ENCODE assay signal across 1 cellular context in genomic region chr10:29830526-29831512, GRCh38.
TF ChIP-seq lines count a peak whose summit lies in the region.

No MANE protein-coding gene starts in this region.

TF ChIP-seq in HepG2, 621 proteins besides CTCF, POLR2A, EP300 and RAD21 (continued from another document and continues in another):
- no peak for TF ChIP-seq NFAT5 (CRISPR knock-in tag; IDR thresholded peaks at IDR 0.05)
- no peak for TF ChIP-seq MZF1 (CRISPR knock-in tag; IDR thresholded peaks at IDR 0.05; ENCODE audit: borderline replicate concordance)
- TF ChIP-seq ZFAT (CRISPR knock-in tag; conservative IDR thresholded peaks at IDR 0.05) = no peak
- TF ChIP-seq CBX1 (IDR thresholded peaks at IDR 0.05; ENCODE audit: low read depth) = no peak
- no peak for TF ChIP-seq PHB2 (IDR thresholded peaks at IDR 0.05; ENCODE audit: partially characterized antibody)
- TF ChIP-seq PHF20 (CRISPR knock-in tag; IDR thresholded peaks at IDR 0.05) = no peak
- no peak for TF ChIP-seq NR2F2 (IDR thresholded peaks at IDR 0.05; ENCODE audit: borderline replicate concordance, low read depth)
- no peak for TF ChIP-seq TMF1 (CRISPR knock-in tag; IDR thresholded peaks at IDR 0.05; ENCODE audit: low read depth)
- TF ChIP-seq SMARCE1 (IDR thresholded peaks at IDR 0.05; ENCODE audit: borderline replicate concordance) = no peak
- no peak for TF ChIP-seq STAT5B (CRISPR knock-in tag; IDR thresholded peaks at IDR 0.05)
- no peak for TF ChIP-seq CERS6 (CRISPR knock-in tag; IDR thresholded peaks at IDR 0.05)
- TF ChIP-seq MED13 (CRISPR knock-in tag; IDR thresholded peaks at IDR 0.05) = no peak
- no peak for TF ChIP-seq TOPORS (CRISPR knock-in tag; IDR thresholded peaks at IDR 0.05)
- no peak for TF ChIP-seq CHCHD3 (CRISPR knock-in tag; IDR thresholded peaks at IDR 0.05)
- no peak for TF ChIP-seq ZNF761 (CRISPR knock-in tag; conservative IDR thresholded peaks at IDR 0.05)
- TF ChIP-seq NFYB (CRISPR knock-in tag; IDR thresholded peaks at IDR 0.05) = no peak
- TF ChIP-seq SYNCRIP (IDR thresholded peaks at IDR 0.05; ENCODE audit: insufficient read depth, low read depth, low read length) = no peak
- no peak for TF ChIP-seq ZNF772 (CRISPR knock-in tag; IDR thresholded peaks at IDR 0.05)
- TF ChIP-seq ATM (IDR thresholded peaks at IDR 0.05; ENCODE audit: borderline replicate concordance) = no peak
- TF ChIP-seq ZNF136 (CRISPR knock-in tag; IDR thresholded peaks at IDR 0.05; ENCODE audit: low read depth) = no peak
- 0 out of 2 replicates have a peak, but pooled peaks have one; percentile 39 for TF ChIP-seq KAT2B (IDR thresholded peaks at IDR 0.05; ENCODE audit: borderline replicate concordance, low read depth, low read length)
- TF ChIP-seq THAP11 (CRISPR knock-in tag; IDR thresholded peaks at IDR 0.05) = peak; percentile 39; the same call in 1 of the 2 replicates
- TF ChIP-seq TCF7 (IDR thresholded peaks at IDR 0.05; ENCODE audit: low read depth) = no peak
- no peak for TF ChIP-seq ZNF383 (CRISPR knock-in tag; IDR thresholded peaks at IDR 0.05; ENCODE audit: borderline replicate concordance)
- TF ChIP-seq GATAD2A (CRISPR knock-in tag; IDR thresholded peaks at IDR 0.05) = peak; percentile 80
- no peak for TF ChIP-seq ADNP (CRISPR knock-in tag; IDR thresholded peaks at IDR 0.05)
- TF ChIP-seq KAT7 (CRISPR knock-in tag; IDR thresholded peaks at IDR 0.05; ENCODE audit: borderline replicate concordance) = no peak
- TF ChIP-seq CREB3 (CRISPR knock-in tag; IDR thresholded peaks at IDR 0.05) = no peak
- TF ChIP-seq ELF3 (CRISPR knock-in tag; IDR thresholded peaks at IDR 0.05) = 0 out of 2 replicates have a peak, but pooled peaks have one; percentile 16
- TF ChIP-seq ZNF318 (CRISPR knock-in tag; IDR thresholded peaks at IDR 0.05) = no peak
- no peak for TF ChIP-seq ZNF12 (CRISPR knock-in tag; IDR thresholded peaks at IDR 0.05)
- no peak for TF ChIP-seq ZNF333 (CRISPR knock-in tag; IDR thresholded peaks at IDR 0.05; ENCODE audit: borderline replicate concordance)
- peak; percentile 92 for TF ChIP-seq HNF4A (CRISPR knock-in tag; IDR thresholded peaks at IDR 0.05)
- no peak for TF ChIP-seq ZNF773 (CRISPR knock-in tag; IDR thresholded peaks at IDR 0.05; ENCODE audit: borderline replicate concordance)
- no peak for TF ChIP-seq DMAP1 (CRISPR knock-in tag; IDR thresholded peaks at IDR 0.05)
- TF ChIP-seq ZNF512 (CRISPR knock-in tag; IDR thresholded peaks at IDR 0.05) = no peak
- TF ChIP-seq ZNF646 (CRISPR knock-in tag; IDR thresholded peaks at IDR 0.05) = no peak
- TF ChIP-seq ZNF792 (CRISPR knock-in tag; IDR thresholded peaks at IDR 0.05) = no peak
- no peak for TF ChIP-seq ELF4 (CRISPR knock-in tag; IDR thresholded peaks at IDR 0.05; ENCODE audit: borderline replicate concordance)
- no peak for TF ChIP-seq RARA (CRISPR knock-in tag; IDR thresholded peaks at IDR 0.05)
